In the genomic region with DNA sequence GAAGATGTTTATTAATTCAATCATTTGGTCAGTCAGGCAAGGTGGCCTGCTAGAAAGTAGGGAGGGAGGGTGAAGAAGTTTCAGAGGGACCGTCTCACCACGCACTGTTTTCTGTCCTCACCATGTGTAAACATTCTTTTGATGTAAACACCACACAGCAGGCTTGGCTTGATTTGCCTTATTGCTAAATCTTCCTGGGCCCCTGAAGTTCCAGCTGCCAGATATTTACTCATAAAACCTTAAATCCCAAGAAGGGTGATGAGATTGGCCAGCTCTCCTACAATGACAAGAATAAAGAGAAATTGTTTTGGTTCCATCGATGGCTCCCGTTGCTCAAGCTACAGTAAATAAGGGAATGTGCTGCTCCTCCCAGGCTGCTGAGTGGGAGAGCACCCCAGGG, we compare ENCODE assay signal across 19 cellular contexts.
DNase-seq lines count a peak whose midpoint lies in the region; ATAC-seq and TF ChIP-seq lines count a peak whose summit lies in the region.
"Had no signal": no experiment of that assay in that cellular context is flagged by ENCODE, and none has a peak within 500 bp of the region (broad histone marks: within the 10 kb centered on the region; RNA-seq: fewer than 3 reads in every experiment).

No MANE protein-coding gene starts in this region.

- H3K4me1 Mint-ChIP-seq in neural crest cell (no peaks in the 10 kb centered on the region), WTC11 (no peaks in the 10 kb centered on the region)
- peaks cover 5% of the 10 kb centered on the region for H3K4me1 Mint-ChIP-seq in activated T-helper 17 cell treated with anti-CD3 and anti-CD28 coated beads, Interleukin-2, amount 50 U/mL, for 72 hours
- H3K4me1 Mint-ChIP-seq: CD14-positive monocyte had no signal

- no peak overlapping the region for H3K4me3 ChIP-seq in LNCaP clone FGC (ENCODE audit: low read depth, low read length)
- H3K4me3 ChIP-seq: HAP-1, SK-N-MC had no signal

- no peaks in the 10 kb centered on the region for H3K27me3 Mint-ChIP-seq in neural crest cell (ENCODE audit: low read depth)
- H3K27me3 Mint-ChIP-seq in WTC11 (ENCODE audit: low read depth) = peaks cover 4% of the 10 kb centered on the region
- H3K27me3 Mint-ChIP-seq in activated T-helper 17 cell treated with anti-CD3 and anti-CD28 coated beads, Interleukin-2, amount 50 U/mL, for 72 hours = peaks cover 21% of the 10 kb centered on the region

- no peak for ATAC-seq in WTC11
- no peak for ATAC-seq in activated T-helper 17 cell treated with anti-CD3 and anti-CD28 coated beads, Interleukin-2, amount 50 U/mL, for 72 hours (replicated peaks)
- ATAC-seq in HG02759 (IDR thresholded peaks at IDR 0.05; ENCODE audit: unreplicated experiment) = no peak

- CTCF ChIA-PET in WTC11 (lab: Charles Lee) = no interaction called here

- peak overlapping the region; percentile 9 for H3K27ac Mint-ChIP-seq in neural crest cell (ENCODE audit: unreplicated experiment)
- no peak overlapping the region for H3K27ac Mint-ChIP-seq in WTC11
- no peak overlapping the region for H3K27ac Mint-ChIP-seq in activated T-helper 17 cell treated with anti-CD3 and anti-CD28 coated beads, Interleukin-2, amount 50 U/mL, for 72 hours
- H3K27ac Mint-ChIP-seq: CD14-positive monocyte had no signal

- H3K4me3 Mint-ChIP-seq in neural crest cell = no peak overlapping the region
- H3K4me3 Mint-ChIP-seq in WTC11 = no peak overlapping the region
- H3K4me3 Mint-ChIP-seq in activated T-helper 17 cell treated with anti-CD3 and anti-CD28 coated beads, Interleukin-2, amount 50 U/mL, for 72 hours = no peak overlapping the region
- H3K4me3 Mint-ChIP-seq: CD14-positive monocyte had no signal

- DNase-seq in LNCaP clone FGC (ENCODE audit: low read depth) = peak; percentile 4
- DNase-seq in fibroblast of gingiva (ENCODE audit: low read depth) = peak; percentile 30
- no peak for DNase-seq in neural crest cell (ENCODE audit: low read depth, low spot score)
- DNase-seq in WTC11 (ENCODE audit: low spot score) = no peak
- DNase-seq in NCI-H524 (lab: John Stamatoyannopoulos, UW) = no peak
- DNase-seq: ACHN, AML-193, DMS79, NCI-H1105 treated with DMSO at 0.1 percent for 48 hours, NCI-H1694, NCI-H2081 treated with DMSO at 0.1 percent for 48 hours, NCI-H446 treated with DMSO at 0.1 percent for 48 hours, OCI-M1, SHP77 had no signal

- POLR2A ChIA-PET in WTC11 (lab: Charles Lee) = no interaction called here

- H3K9me3 Mint-ChIP-seq in neural crest cell (peaks cover 14% of the 10 kb centered on the region), WTC11 (peaks cover 42% of the 10 kb centered on the region)
- peaks cover 7% of the 10 kb centered on the region for H3K9me3 Mint-ChIP-seq in activated T-helper 17 cell treated with anti-CD3 and anti-CD28 coated beads, Interleukin-2, amount 50 U/mL, for 72 hours

- TF ChIP-seq CTCF in LNCaP clone FGC (IDR thresholded peaks at IDR 0.05; ENCODE audit: control insufficient read depth, extremely low read depth, insufficient read depth) (no peak), neural crest cell (conservative IDR thresholded peaks at IDR 0.05) (no peak), WTC11 (IDR thresholded peaks at IDR 0.05) (no peak)

- H3K36me3 Mint-ChIP-seq in neural crest cell (ENCODE audit: low read depth) (peaks cover 7% of the 10 kb centered on the region), WTC11 (peaks cover 13% of the 10 kb centered on the region)
- no peaks in the 10 kb centered on the region for H3K36me3 Mint-ChIP-seq in activated T-helper 17 cell treated with anti-CD3 and anti-CD28 coated beads, Interleukin-2, amount 50 U/mL, for 72 hours (ENCODE audit: low read depth)
- H3K36me3 Mint-ChIP-seq: CD14-positive monocyte had no signal

TF ChIP-seq in WTC11, 78 proteins besides CTCF, POLR2A, EP300 and RAD21:
- TF ChIP-seq EMX1 (CRISPR knock-in tag; IDR thresholded peaks at IDR 0.05) (no peak), NR1H2 (CRISPR knock-in tag; IDR thresholded peaks at IDR 0.05) (no peak), TEAD1 (CRISPR knock-in tag; IDR thresholded peaks at IDR 0.05) (no peak), FOXJ3 (CRISPR knock-in tag; IDR thresholded peaks at IDR 0.05; ENCODE audit: borderline replicate concordance) (no peak), ZNF317 (CRISPR knock-in tag; IDR thresholded peaks at IDR 0.05; ENCODE audit: borderline replicate concordance, low read depth) (no peak), JAZF1 (CRISPR knock-in tag; IDR thresholded peaks at IDR 0.05) (no peak), ZBTB21 (CRISPR knock-in tag; IDR thresholded peaks at IDR 0.05; ENCODE audit: borderline replicate concordance) (no peak), NFATC4 (CRISPR knock-in tag; IDR thresholded peaks at IDR 0.05) (no peak)
- TF ChIP-seq, protein P1, sequence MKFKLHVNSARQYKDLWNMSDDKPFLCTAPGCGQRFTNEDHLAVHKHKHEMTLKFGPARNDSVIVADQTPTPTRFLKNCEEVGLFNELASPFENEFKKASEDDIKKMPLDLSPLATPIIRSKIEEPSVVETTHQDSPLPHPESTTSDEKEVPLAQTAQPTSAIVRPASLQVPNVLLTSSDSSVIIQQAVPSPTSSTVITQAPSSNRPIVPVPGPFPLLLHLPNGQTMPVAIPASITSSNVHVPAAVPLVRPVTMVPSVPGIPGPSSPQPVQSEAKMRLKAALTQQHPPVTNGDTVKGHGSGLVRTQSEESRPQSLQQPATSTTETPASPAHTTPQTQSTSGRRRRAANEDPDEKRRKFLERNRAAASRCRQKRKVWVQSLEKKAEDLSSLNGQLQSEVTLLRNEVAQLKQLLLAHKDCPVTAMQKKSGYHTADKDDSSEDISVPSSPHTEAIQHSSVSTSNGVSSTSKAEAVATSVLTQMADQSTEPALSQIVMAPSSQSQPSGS (CRISPR knock-in tag; IDR thresholded peaks at IDR 0.05; ENCODE audit: borderline replicate concordance, low read depth) = no peak
- TF ChIP-seq, protein P2, sequence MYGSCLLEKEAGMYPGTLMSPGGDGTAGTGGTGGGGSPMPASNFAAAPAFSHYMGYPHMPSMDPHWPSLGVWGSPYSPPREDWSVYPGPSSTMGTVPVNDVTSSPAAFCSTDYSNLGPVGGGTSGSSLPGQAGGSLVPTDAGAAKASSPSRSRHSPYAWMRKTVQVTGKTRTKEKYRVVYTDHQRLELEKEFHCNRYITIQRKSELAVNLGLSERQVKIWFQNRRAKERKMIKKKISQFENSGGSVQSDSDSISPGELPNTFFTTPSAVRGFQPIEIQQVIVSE (CRISPR knock-in tag; IDR thresholded peaks at IDR 0.05; ENCODE audit: borderline replicate concordance) = no peak

Comparison
In these comparisons a context has a peak if more than half of its experiments do, and no peak if none do; other contexts are left out.
1. DNase-seq: peak in LNCaP clone FGC (single experiment) and fibroblast of gingiva (single experiment); none in neural crest cell (single experiment), WTC11 (single experiment) and NCI-H524 (0 of 2).